Comparison of ENCODE assay signal across 11 cellular contexts in the genomic region with DNA sequence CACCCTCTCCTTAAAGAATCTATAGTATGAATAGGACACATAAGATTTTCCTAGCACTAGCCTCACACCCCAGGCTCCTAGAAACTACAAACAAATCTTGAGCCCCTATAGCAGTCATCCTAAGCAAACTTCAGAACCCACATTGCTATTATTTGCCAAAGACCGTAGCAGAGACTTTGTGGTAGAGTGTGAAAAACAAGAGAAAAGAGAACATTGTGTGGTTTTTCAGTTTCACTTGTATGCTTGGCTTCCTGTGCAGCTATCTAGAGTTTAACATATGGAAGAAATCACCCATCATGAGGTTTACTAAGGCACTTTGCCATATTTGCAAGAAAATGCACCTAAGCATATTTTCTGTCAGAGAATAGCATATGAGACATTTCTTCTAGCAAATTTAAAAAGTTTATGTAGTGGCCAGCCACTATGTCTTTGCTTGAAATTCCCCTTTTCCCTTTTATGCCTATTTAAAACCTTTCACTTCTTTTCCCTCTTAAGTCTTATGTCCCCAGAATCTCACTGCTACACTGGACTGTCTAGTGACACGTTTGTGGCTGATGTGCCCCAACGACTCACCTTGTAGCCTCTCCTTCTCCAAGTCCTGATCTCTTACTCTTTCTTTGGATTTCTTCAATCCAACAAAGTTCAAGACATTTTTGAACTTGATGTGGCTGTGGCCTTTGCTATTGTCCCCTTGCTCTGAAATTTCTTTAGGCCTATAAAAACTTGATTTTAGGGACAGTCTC. TPM values are rescaled to one million over a fixed set of nuclear protein-coding genes. Genes with fewer than 3 reads are reported as not detected.
DNase-seq lines count a peak whose midpoint lies in the region; ATAC-seq lines count a peak whose summit lies in the region.
"Had no signal": no experiment of that assay in that cellular context is flagged by ENCODE, and none has a peak within 500 bp of the region (broad histone marks: within the 10 kb centered on the region; RNA-seq: fewer than 3 reads in every experiment).

No MANE protein-coding gene starts in this region.

- no peak overlapping the region for H3K4me3 Mint-ChIP-seq in activated T-cell treated with anti-CD3 and anti-CD28 coated beads, Interleukin-2, amount 50 U/mL, for 24 hours
- peak overlapping the region in 1 of 2 donors; percentile 42 for H3K4me3 Mint-ChIP-seq in stimulated activated naive CD8-positive, alpha-beta T cell treated with anti-CD3 and anti-CD28 coated beads, Interleukin-15, amount 100 ng/mL, for 72 hours

- no peak overlapping the region for H2AK5ac ChIP-seq in trophoblast cell (ENCODE audit: low read length)

- no CpG with 5 or more reads among the region's 3 CpGs for WGBS in trophoblast cell (ENCODE audit: extremely low coverage, insufficient coverage, insufficient read length)

- H3K9me3 Mint-ChIP-seq in activated T-cell treated with anti-CD3 and anti-CD28 coated beads, Interleukin-2, amount 50 U/mL, for 24 hours = peaks cover 22% of the 10 kb centered on the region
- H3K9me3 Mint-ChIP-seq in stimulated activated naive CD8-positive, alpha-beta T cell treated with anti-CD3 and anti-CD28 coated beads, Interleukin-15, amount 100 ng/mL, for 72 hours = peaks cover 6 to 22% of the 10 kb centered on the region in 2 donors

- H3K4me1 Mint-ChIP-seq in activated T-cell treated with anti-CD3 and anti-CD28 coated beads, Interleukin-2, amount 50 U/mL, for 24 hours (ENCODE audit: low read depth) = peaks cover 19% of the 10 kb centered on the region
- H3K4me1 Mint-ChIP-seq in stimulated activated naive CD8-positive, alpha-beta T cell treated with anti-CD3 and anti-CD28 coated beads, Interleukin-15, amount 100 ng/mL, for 72 hours = peaks cover 28% of the 10 kb centered on the region

- no peaks in the 10 kb centered on the region for H3K4me1 ChIP-seq in trophoblast cell (ENCODE audit: control insufficient read depth in 1 of 2, insufficient read depth in 2 of 2, low read length in 2 of 2)
- H3K4me1 ChIP-seq: esophagus muscularis mucosa had no signal

- H3K36me3 ChIP-seq in trophoblast cell (ENCODE audit: control insufficient read depth in 1 of 2, insufficient read depth in 2 of 2, low read length in 2 of 2) = peaks cover 0 to 1% of the 10 kb centered on the region in 2 experiments
- H3K36me3 ChIP-seq: esophagus muscularis mucosa had no signal

- no peak overlapping the region for H2AFZ ChIP-seq in trophoblast cell (ENCODE audit: insufficient read depth, low read length, poor library complexity)

- peaks cover 4% of the 10 kb centered on the region for H3K9me3 ChIP-seq in trophoblast cell (ENCODE audit: insufficient read depth, low read depth, low read length)

- H4K12ac ChIP-seq in trophoblast cell (ENCODE audit: low read depth, low read length) = no peak overlapping the region

- H3K27me3 Mint-ChIP-seq in activated T-cell treated with anti-CD3 and anti-CD28 coated beads, Interleukin-2, amount 50 U/mL, for 24 hours = peaks cover 26% of the 10 kb centered on the region
- peaks cover 42% of the 10 kb centered on the region for H3K27me3 Mint-ChIP-seq in stimulated activated naive CD8-positive, alpha-beta T cell treated with anti-CD3 and anti-CD28 coated beads, Interleukin-15, amount 100 ng/mL, for 72 hours

- ATAC-seq in HG02588 (IDR thresholded peaks at IDR 0.05; ENCODE audit: unreplicated experiment) (peak; percentile 84), HG03520 (IDR thresholded peaks at IDR 0.05; ENCODE audit: unreplicated experiment) (peak; percentile 92)
- ATAC-seq in stimulated activated naive CD8-positive, alpha-beta T cell treated with anti-CD3 and anti-CD28 coated beads, Interleukin-15, amount 100 ng/mL, for 72 hours = peak; percentile 97

- H3K4me2 ChIP-seq in trophoblast cell (ENCODE audit: low read length) = no peak overlapping the region

- H2BK12ac ChIP-seq in trophoblast cell (ENCODE audit: low read length) = no peak overlapping the region

- no peaks in the 10 kb centered on the region for H3K27me3 ChIP-seq in trophoblast cell (ENCODE audit: insufficient read depth, low read length)
- H3K27me3 ChIP-seq: esophagus muscularis mucosa had no signal

- no peak overlapping the region for H3K4ac ChIP-seq in trophoblast cell (ENCODE audit: low read depth, low read length)

- H3K14ac ChIP-seq in trophoblast cell (ENCODE audit: low read length) = no peak overlapping the region

- H3K4me3 ChIP-seq in trophoblast cell (ENCODE audit: low read depth, low read length) = no peak overlapping the region
- H3K4me3 ChIP-seq: esophagus muscularis mucosa, lung had no signal

- H4K8ac ChIP-seq in trophoblast cell (ENCODE audit: low read depth, low read length) = no peak overlapping the region

- no peak overlapping the region for H2BK5ac ChIP-seq in trophoblast cell (ENCODE audit: low read depth, low read length, poor library complexity)

- no peak for DNase-seq in activated T-cell treated with anti-CD3 and anti-CD28 coated beads, Interleukin-2, amount 50 U/mL, for 24 hours
- DNase-seq in activated T-cell treated with anti-CD3 and anti-CD28 coated beads, Interleukin-2, amount 50 U/mL, for 1 hour = no peak
- DNase-seq in stimulated activated naive CD8-positive, alpha-beta T cell treated with anti-CD3 and anti-CD28 coated beads, Interleukin-15, amount 100 ng/mL, for 72 hours = peak; percentile 21 to 24
- DNase-seq in trophoblast cell = no peak
- no peak for DNase-seq in germinal center (ENCODE audit: low spot score)
- no peak for DNase-seq in stimulated activated CD4-positive, alpha-beta T cell treated with anti-CD3 and anti-CD28 coated beads, Interleukin-12 subunit alpha, Interleukin-12 subunit beta, amount 100 ng/mL, for 4 hours

- H3K23ac ChIP-seq in trophoblast cell (ENCODE audit: low read length) = no peak overlapping the region

- H4K91ac ChIP-seq in trophoblast cell (ENCODE audit: low read depth, low read length) = no peak overlapping the region

- H2BK120ac ChIP-seq in trophoblast cell (ENCODE audit: insufficient read depth, low read length, poor library complexity) = no peak overlapping the region

- H3K9ac ChIP-seq in trophoblast cell (ENCODE audit: low read length) = no peak overlapping the region

- no peak overlapping the region for H3K27ac ChIP-seq in trophoblast cell (ENCODE audit: low read depth, low read length)
- H3K27ac ChIP-seq: esophagus muscularis mucosa had no signal

- H3K36me3 Mint-ChIP-seq in activated T-cell treated with anti-CD3 and anti-CD28 coated beads, Interleukin-2, amount 50 U/mL, for 24 hours (ENCODE audit: low read depth) = peaks cover 4% of the 10 kb centered on the region

- H3K79me2 ChIP-seq in trophoblast cell (ENCODE audit: control insufficient read depth, insufficient read depth, low read length, poor library complexity) = no peaks in the 10 kb centered on the region

- no peaks in the 10 kb centered on the region for H3K79me1 ChIP-seq in trophoblast cell (ENCODE audit: low read length)

- peak overlapping the region; percentile 73 for H3K27ac Mint-ChIP-seq in activated T-cell treated with anti-CD3 and anti-CD28 coated beads, Interleukin-2, amount 50 U/mL, for 24 hours
- H3K27ac Mint-ChIP-seq in stimulated activated naive CD8-positive, alpha-beta T cell treated with anti-CD3 and anti-CD28 coated beads, Interleukin-15, amount 100 ng/mL, for 72 hours = no peak overlapping the region

- H3K18ac ChIP-seq in trophoblast cell (ENCODE audit: low read length) = no peak overlapping the region

RNA-seq across cellular contexts. Expression of a gene that starts 25.6 kb away (rescaled TPM):
- not detected in 2 replicates for polyA plus RNA-seq in trophoblast cell (2013)
- polyA plus RNA-seq: adipose tissue had no signal

RNA-seq across cellular contexts. Expression of a gene that starts 44.8 kb away (rescaled TPM):
- polyA plus RNA-seq in trophoblast cell (2013) = 24.5 and 26.7 TPM in 2 replicates

Comparison
In these comparisons a context has a peak if more than half of its experiments do, and no peak if none do; other contexts are left out.
1. DNase-seq: peak in stimulated activated naive CD8-positive, alpha-beta T cell treated with anti-CD3 and anti-CD28 coated beads, Interleukin-15, amount 100 ng/mL, for 72 hours (2 of 2); none in activated T-cell treated with anti-CD3 and anti-CD28 coated beads, Interleukin-2, amount 50 U/mL, for 24 hours (single experiment), activated T-cell treated with anti-CD3 and anti-CD28 coated beads, Interleukin-2, amount 50 U/mL, for 1 hour (single experiment), trophoblast cell (0 of 2), germinal center (single experiment) and stimulated activated CD4-positive, alpha-beta T cell treated with anti-CD3 and anti-CD28 coated beads, Interleukin-12 subunit alpha, Interleukin-12 subunit beta, amount 100 ng/mL, for 4 hours (single experiment).
2. Peak in every context shown above with its lines, with median percentiles within 50 percentile points of each other: ATAC-seq.